ENCODE assay signal across 8 cellular contexts in genomic region chr9:100472725-100473261, GRCh38. TPM values are rescaled to one million over a fixed set of nuclear protein-coding genes. Genes with fewer than 3 reads are reported as not detected.
A peak's percentile ranks its signal among the peaks of the same experiment; 100 is the strongest.
DNase-seq lines count a peak whose midpoint lies in the region; ATAC-seq and TF ChIP-seq lines count a peak whose summit lies in the region.

Gene TMEFF1 (plus strand): TSS chr9:100473149. CDS start chr9:100473545, 396 bp downstream.

- peak within 1 kb of the TSS; percentile 59 for H3K9ac ChIP-seq in fibroblast of lung (ENCODE audit: insufficient read depth, low read length)
- peak within 1 kb of the TSS; percentile 97 for H3K9ac ChIP-seq in neural cell (ENCODE audit: low read length)

- H3K79me2 ChIP-seq in fibroblast of lung (ENCODE audit: control insufficient read depth, insufficient read depth, low read length) = no peaks in the 10 kb centered on the region
- peaks cover 36% of the 10 kb centered on the region for H3K79me2 ChIP-seq in neural cell (replicated peaks; ENCODE audit: insufficient read depth, low read length)

- no peaks in the 10 kb centered on the region for H3K36me3 Mint-ChIP-seq in activated T-cell treated with anti-CD3 and anti-CD28 coated beads, Interleukin-2, amount 50 U/mL, for 24 hours (ENCODE audit: low read depth)

- H3K27ac ChIP-seq in fibroblast of lung (ENCODE audit: insufficient read depth, low read length) (peak within 1 kb of the TSS; percentile 46), neural cell (ENCODE audit: low read length) (peak within 1 kb of the TSS; percentile 82), transverse colon (no peak within 1 kb of the TSS)

- intact Hi-C loops in transverse colon (cut with DNase I; ENCODE audit: low total_unique reads) = no loop called here

- H3K4me1 Mint-ChIP-seq in activated T-cell treated with anti-CD3 and anti-CD28 coated beads, Interleukin-2, amount 50 U/mL, for 24 hours (ENCODE audit: low read depth) = peaks cover 4% of the 10 kb centered on the region

- no peak for TF ChIP-seq RAD21 in neural cell (conservative IDR thresholded peaks at IDR 0.05)

- TF ChIP-seq EP300 in neural cell (conservative IDR thresholded peaks at IDR 0.05; ENCODE audit: poor library complexity, severe bottlenecking) (no peak), transverse colon (IDR thresholded peaks at IDR 0.05; ENCODE audit: low read depth) (no peak)

- in situ Hi-C loops in transverse colon (cut with MboI; ENCODE audit: low pct_ligation_motif_present in 1 of 4, low pct_unique_long_range_greater_than_20kb in 1 of 4, low sequenced_read_pairs in 3 of 4) = no loop called here

- peaks cover 41% of the 10 kb centered on the region for H3K27me3 Mint-ChIP-seq in activated T-cell treated with anti-CD3 and anti-CD28 coated beads, Interleukin-2, amount 50 U/mL, for 24 hours

- no peaks in the 10 kb centered on the region for H3K9me3 ChIP-seq in fibroblast of lung (ENCODE audit: control insufficient read depth, insufficient read depth, low read depth, low read length)
- H3K9me3 ChIP-seq in neural cell (ENCODE audit: low read length) = no peaks in the 10 kb centered on the region
- H3K9me3 ChIP-seq in transverse colon = no peaks in the 10 kb centered on the region

- no peaks in the 10 kb centered on the region for H3F3A ChIP-seq in neural cell (ENCODE audit: insufficient read depth, low read length, poor library complexity, severe bottlenecking)

- ATAC-seq in HG02678 (IDR thresholded peaks at IDR 0.05; ENCODE audit: unreplicated experiment) = peak; percentile 49

- 7 to 60% methylated on average over 1 to 10 of the region's 51 CpGs for WGBS in transverse colon (ENCODE audit: low coverage in 1 of 2), 2 donors

- no peak within 1 kb of the TSS for H3K27ac Mint-ChIP-seq in activated T-cell treated with anti-CD3 and anti-CD28 coated beads, Interleukin-2, amount 50 U/mL, for 24 hours

- H2AFZ ChIP-seq in fibroblast of lung (ENCODE audit: low read length) (peak within 1 kb of the TSS; percentile 39), neural cell (ENCODE audit: low read depth, low read length) (peak within 1 kb of the TSS; percentile 56)

- no peaks in the 10 kb centered on the region for H3K9me3 Mint-ChIP-seq in activated T-cell treated with anti-CD3 and anti-CD28 coated beads, Interleukin-2, amount 50 U/mL, for 24 hours

- H3K4me2 ChIP-seq in fibroblast of lung (ENCODE audit: extremely low read depth, insufficient read depth, low read length) = peak within 1 kb of the TSS; percentile 79
- peak within 1 kb of the TSS; percentile 55 for H3K4me2 ChIP-seq in neural cell (ENCODE audit: low read length)

- H3K4me1 ChIP-seq in fibroblast of lung (ENCODE audit: control insufficient read depth, extremely low read depth, insufficient read depth, low read length) (no peaks in the 10 kb centered on the region), transverse colon (peaks cover 0 to 11% (median 11%) of the 10 kb centered on the region in 4 donors)

- H3K36me3 ChIP-seq in fibroblast of lung (ENCODE audit: control insufficient read depth, insufficient read depth, low read length) (no peaks in the 10 kb centered on the region), neural cell (ENCODE audit: insufficient read depth, low read length) (no peaks in the 10 kb centered on the region), transverse colon (no peaks in the 10 kb centered on the region)

- H3K9me2 ChIP-seq in neural cell (ENCODE audit: insufficient read depth, low read length) = no peaks in the 10 kb centered on the region

- H3K27me3 ChIP-seq in fibroblast of lung (ENCODE audit: control insufficient read depth, insufficient read depth, low read length) (no peaks in the 10 kb centered on the region), neural cell (ENCODE audit: insufficient read depth, low read depth, low read length) (no peaks in the 10 kb centered on the region), transverse colon (peaks cover 31% of the 10 kb centered on the region)

- TF ChIP-seq CTCF in GM12865 (IDR thresholded peaks at IDR 0.05; ENCODE audit: insufficient read depth, low read depth, low read length, missing control alignments) = no peak
- no peak for TF ChIP-seq CTCF in fibroblast of lung (conservative IDR thresholded peaks at IDR 0.05 in 1 of 2, IDR thresholded peaks at IDR 0.05 in 1 of 2; ENCODE audit: low read depth in 1 of 2, low read length in 2 of 2)
- peak; percentile 53 for TF ChIP-seq CTCF in neural cell (IDR thresholded peaks at IDR 0.05; ENCODE audit: poor library complexity, severe bottlenecking)
- no peak for TF ChIP-seq CTCF in transverse colon (IDR thresholded peaks at IDR 0.05)

- DNase-seq in GM12865 (ENCODE audit: low read depth) (peak; percentile 17), NCI-H345 treated with DMSO at 0.1 percent for 48 hours (lab: John Stamatoyannopoulos, UW; ENCODE audit: unreplicated experiment) (peak; percentile 44), fibroblast of lung (ENCODE audit: low read depth in 2 of 2) (peak in 1 of 2 donors; percentile 41), transverse colon (peak; percentile 27), middle frontal gyrus (ENCODE audit: extremely low spot score, low spot score) (no peak)
- peak; percentile 63 for DNase-seq in activated T-cell treated with anti-CD3 and anti-CD28 coated beads, Interleukin-2, amount 50 U/mL, for 24 hours

- H4K20me1 ChIP-seq in fibroblast of lung (ENCODE audit: control insufficient read depth, extremely low read depth, insufficient read depth, low read length) (no peaks in the 10 kb centered on the region), neural cell (ENCODE audit: insufficient read depth) (no peaks in the 10 kb centered on the region)

- H3K4me3 ChIP-seq in GM12865 (ENCODE audit: low read depth, low read length) (peak within 1 kb of the TSS; percentile 39), fibroblast of lung (replicated peaks in 1 of 4; ENCODE audit: control extremely low read depth in 1 of 4, insufficient read depth in 1 of 4, low read depth in 3 of 4, low read length in 4 of 4) (peak within 1 kb of the TSS; percentile 39 to 74 (median 70)), neural cell (ENCODE audit: low read length) (peak within 1 kb of the TSS; percentile 100), transverse colon (peak within 1 kb of the TSS; percentile 48 to 65 (median 55))

- peak within 1 kb of the TSS; percentile 68 for H3K4me3 Mint-ChIP-seq in activated T-cell treated with anti-CD3 and anti-CD28 coated beads, Interleukin-2, amount 50 U/mL, for 24 hours

- no peak for TF ChIP-seq POLR2A in transverse colon (IDR thresholded peaks at IDR 0.05)

TF ChIP-seq in neural cell, 6 proteins besides CTCF, POLR2A, EP300 and RAD21:
- TF ChIP-seq MXI1 (conservative IDR thresholded peaks at IDR 0.05; ENCODE audit: poor library complexity, severe bottlenecking) = no peak
- TF ChIP-seq EZH2 (IDR thresholded peaks at IDR 0.05; ENCODE audit: borderline replicate concordance, insufficient read depth, low read length, poor library complexity, severe bottlenecking) = no peak
- peak; percentile 82 for TF ChIP-seq POLR2AphosphoS5 (IDR thresholded peaks at IDR 0.05)

RNA-seq across cellular contexts. Expression of gene TMEFF1, which starts in this region (rescaled TPM):
- 1.8 and 2.5 TPM in 2 replicates for total RNA-seq in fibroblast of lung
- polyA plus RNA-seq in fibroblast of lung = 0.55 and 1.1 TPM in 2 replicates
- 0.20 and 0.89 TPM in 2 replicates for polyA plus RNA-seq in fibroblast of lung (2012)
- polyA minus RNA-seq in fibroblast of lung (ENCODE audit: low replicate concordance) = not detected in 2 replicates
- 273 and 295 TPM in 2 replicates for polyA plus RNA-seq in neural cell
- 193 and 231 TPM in 2 replicates for polyA minus RNA-seq in neural cell
- total RNA-seq in transverse colon = not detected

Comparison
In these comparisons a context has a peak if more than half of its experiments do, and no peak if none do; other contexts are left out.
1. RNA of gene TMEFF1 (polyA plus RNA-seq): 273 to 295 TPM in neural cell; 0.20 to 1.1 TPM in fibroblast of lung; every median in the first group is over 100 times any median in the second.
2. Peak in DNase-seq and H3K4me3 ChIP-seq in transverse colon; RNA of the gene not detected or under 1 TPM.
3. H3K4me3 ChIP-seq: peak in every context shown above with its lines; median percentile 100 in neural cell; 70 in fibroblast of lung; 55 in transverse colon; 39 in GM12865.
4. H3K27ac ChIP-seq: peak in fibroblast of lung (single experiment) and neural cell (single experiment); none in transverse colon (0 of 4).